Comparison of ENCODE assay signal across 2 cellular contexts in the genomic region with DNA sequence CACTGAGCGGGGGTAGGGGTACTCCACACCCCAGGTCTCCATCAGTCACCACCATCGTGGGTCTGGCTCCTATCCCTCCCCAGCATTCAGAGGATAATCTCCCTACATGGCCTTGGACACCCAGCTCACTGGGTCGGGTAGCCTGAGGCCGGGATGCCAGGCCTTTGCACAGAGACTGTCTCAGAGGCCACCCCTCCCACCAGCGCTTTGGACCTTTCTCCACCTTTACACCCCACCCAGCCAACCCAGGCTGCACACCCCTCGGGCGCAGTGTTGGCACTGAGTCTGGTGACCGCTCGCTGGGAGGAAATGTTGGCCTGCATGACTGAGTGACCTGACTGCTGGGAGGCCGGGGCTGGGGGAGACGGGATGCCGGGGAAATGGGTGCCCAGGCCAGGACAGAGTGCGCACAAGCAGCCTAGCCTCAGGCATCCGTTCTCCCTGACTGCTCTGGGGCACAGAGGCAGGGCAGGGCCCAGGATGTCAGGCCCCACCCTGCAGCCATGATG.
A peak's percentile ranks its signal among the peaks of the same experiment; 100 is the strongest.
TF ChIP-seq lines count a peak whose summit lies in the region.

No MANE protein-coding gene starts in this region.

TF ChIP-seq in K562, 482 proteins besides CTCF, POLR2A, EP300 and RAD21:
- TF ChIP-seq, protein P1, sequence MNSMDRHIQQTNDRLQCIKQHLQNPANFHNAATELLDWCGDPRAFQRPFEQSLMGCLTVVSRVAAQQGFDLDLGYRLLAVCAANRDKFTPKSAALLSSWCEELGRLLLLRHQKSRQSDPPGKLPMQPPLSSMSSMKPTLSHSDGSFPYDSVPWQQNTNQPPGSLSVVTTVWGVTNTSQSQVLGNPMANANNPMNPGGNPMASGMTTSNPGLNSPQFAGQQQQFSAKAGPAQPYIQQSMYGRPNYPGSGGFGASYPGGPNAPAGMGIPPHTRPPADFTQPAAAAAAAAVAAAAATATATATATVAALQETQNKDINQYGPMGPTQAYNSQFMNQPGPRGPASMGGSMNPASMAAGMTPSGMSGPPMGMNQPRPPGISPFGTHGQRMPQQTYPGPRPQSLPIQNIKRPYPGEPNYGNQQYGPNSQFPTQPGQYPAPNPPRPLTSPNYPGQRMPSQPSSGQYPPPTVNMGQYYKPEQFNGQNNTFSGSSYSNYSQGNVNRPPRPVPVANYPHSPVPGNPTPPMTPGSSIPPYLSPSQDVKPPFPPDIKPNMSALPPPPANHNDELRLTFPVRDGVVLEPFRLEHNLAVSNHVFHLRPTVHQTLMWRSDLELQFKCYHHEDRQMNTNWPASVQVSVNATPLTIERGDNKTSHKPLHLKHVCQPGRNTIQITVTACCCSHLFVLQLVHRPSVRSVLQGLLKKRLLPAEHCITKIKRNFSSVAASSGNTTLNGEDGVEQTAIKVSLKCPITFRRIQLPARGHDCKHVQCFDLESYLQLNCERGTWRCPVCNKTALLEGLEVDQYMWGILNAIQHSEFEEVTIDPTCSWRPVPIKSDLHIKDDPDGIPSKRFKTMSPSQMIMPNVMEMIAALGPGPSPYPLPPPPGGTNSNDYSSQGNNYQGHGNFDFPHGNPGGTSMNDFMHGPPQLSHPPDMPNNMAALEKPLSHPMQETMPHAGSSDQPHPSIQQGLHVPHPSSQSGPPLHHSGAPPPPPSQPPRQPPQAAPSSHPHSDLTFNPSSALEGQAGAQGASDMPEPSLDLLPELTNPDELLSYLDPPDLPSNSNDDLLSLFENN (IDR thresholded peaks at IDR 0.05; ENCODE audit: low read depth in 2 of 2, low read length in 2 of 2), result no peak
- TF ChIP-seq, protein P2, sequence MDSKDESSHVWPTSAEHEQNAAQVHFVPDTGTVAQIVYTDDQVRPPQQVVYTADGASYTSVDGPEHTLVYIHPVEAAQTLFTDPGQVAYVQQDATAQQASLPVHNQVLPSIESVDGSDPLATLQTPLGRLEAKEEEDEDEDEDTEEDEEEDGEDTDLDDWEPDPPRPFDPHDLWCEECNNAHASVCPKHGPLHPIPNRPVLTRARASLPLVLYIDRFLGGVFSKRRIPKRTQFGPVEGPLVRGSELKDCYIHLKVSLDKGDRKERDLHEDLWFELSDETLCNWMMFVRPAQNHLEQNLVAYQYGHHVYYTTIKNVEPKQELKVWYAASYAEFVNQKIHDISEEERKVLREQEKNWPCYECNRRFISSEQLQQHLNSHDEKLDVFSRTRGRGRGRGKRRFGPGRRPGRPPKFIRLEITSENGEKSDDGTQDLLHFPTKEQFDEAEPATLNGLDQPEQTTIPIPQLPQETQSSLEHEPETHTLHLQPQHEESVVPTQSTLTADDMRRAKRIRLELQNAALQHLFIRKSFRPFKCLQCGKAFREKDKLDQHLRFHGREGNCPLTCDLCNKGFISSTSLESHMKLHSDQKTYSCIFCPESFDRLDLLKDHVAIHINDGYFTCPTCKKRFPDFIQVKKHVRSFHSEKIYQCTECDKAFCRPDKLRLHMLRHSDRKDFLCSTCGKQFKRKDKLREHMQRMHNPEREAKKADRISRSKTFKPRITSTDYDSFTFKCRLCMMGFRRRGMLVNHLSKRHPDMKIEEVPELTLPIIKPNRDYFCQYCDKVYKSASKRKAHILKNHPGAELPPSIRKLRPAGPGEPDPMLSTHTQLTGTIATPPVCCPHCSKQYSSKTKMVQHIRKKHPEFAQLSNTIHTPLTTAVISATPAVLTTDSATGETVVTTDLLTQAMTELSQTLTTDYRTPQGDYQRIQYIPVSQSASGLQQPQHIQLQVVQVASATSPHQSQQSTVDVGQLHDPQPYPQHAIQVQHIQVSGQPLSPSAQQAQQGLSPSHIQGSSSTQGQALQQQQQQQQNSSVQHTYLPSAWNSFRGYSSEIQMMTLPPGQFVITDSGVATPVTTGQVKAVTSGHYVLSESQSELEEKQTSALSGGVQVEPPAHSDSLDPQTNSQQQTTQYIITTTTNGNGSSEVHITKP (IDR thresholded peaks at IDR 0.05; ENCODE audit: partially characterized antibody), result peak; percentile 84
- no peak for TF ChIP-seq OTX1 (CRISPR knock-in tag; IDR thresholded peaks at IDR 0.05)

TF ChIP-seq in HEK293T, 16 proteins besides CTCF, POLR2A, EP300 and RAD21:
- TF ChIP-seq BHLHE40 (IDR thresholded peaks at IDR 0.05; ENCODE audit: borderline replicate concordance) (no peak), FOXM1 (IDR thresholded peaks at IDR 0.05; ENCODE audit: borderline replicate concordance) (no peak), SUZ12 (IDR thresholded peaks at IDR 0.05) (no peak), L3MBTL2 (conservative IDR thresholded peaks at IDR 0.05) (no peak), ZNF384 (IDR thresholded peaks at IDR 0.05) (no peak), ARNT (IDR thresholded peaks at IDR 0.05) (no peak), NFRKB (IDR thresholded peaks at IDR 0.05) (no peak), SP1 (IDR thresholded peaks at IDR 0.05) (no peak), HDGF (IDR thresholded peaks at IDR 0.05; ENCODE audit: borderline replicate concordance) (no peak), TARDBP (IDR thresholded peaks at IDR 0.05) (no peak), FOXK2 (IDR thresholded peaks at IDR 0.05) (no peak), FOXA1 (IDR thresholded peaks at IDR 0.05) (no peak), ELF4 (IDR thresholded peaks at IDR 0.05) (no peak), CTBP1 (IDR thresholded peaks at IDR 0.05; ENCODE audit: borderline replicate concordance) (no peak), LEF1 (IDR thresholded peaks at IDR 0.05; ENCODE audit: borderline replicate concordance) (no peak)
- TF ChIP-seq, protein P3, sequence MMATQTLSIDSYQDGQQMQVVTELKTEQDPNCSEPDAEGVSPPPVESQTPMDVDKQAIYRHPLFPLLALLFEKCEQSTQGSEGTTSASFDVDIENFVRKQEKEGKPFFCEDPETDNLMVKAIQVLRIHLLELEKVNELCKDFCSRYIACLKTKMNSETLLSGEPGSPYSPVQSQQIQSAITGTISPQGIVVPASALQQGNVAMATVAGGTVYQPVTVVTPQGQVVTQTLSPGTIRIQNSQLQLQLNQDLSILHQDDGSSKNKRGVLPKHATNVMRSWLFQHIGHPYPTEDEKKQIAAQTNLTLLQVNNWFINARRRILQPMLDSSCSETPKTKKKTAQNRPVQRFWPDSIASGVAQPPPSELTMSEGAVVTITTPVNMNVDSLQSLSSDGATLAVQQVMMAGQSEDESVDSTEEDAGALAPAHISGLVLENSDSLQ (IDR thresholded peaks at IDR 0.05), result no peak
